In the genomic region with DNA sequence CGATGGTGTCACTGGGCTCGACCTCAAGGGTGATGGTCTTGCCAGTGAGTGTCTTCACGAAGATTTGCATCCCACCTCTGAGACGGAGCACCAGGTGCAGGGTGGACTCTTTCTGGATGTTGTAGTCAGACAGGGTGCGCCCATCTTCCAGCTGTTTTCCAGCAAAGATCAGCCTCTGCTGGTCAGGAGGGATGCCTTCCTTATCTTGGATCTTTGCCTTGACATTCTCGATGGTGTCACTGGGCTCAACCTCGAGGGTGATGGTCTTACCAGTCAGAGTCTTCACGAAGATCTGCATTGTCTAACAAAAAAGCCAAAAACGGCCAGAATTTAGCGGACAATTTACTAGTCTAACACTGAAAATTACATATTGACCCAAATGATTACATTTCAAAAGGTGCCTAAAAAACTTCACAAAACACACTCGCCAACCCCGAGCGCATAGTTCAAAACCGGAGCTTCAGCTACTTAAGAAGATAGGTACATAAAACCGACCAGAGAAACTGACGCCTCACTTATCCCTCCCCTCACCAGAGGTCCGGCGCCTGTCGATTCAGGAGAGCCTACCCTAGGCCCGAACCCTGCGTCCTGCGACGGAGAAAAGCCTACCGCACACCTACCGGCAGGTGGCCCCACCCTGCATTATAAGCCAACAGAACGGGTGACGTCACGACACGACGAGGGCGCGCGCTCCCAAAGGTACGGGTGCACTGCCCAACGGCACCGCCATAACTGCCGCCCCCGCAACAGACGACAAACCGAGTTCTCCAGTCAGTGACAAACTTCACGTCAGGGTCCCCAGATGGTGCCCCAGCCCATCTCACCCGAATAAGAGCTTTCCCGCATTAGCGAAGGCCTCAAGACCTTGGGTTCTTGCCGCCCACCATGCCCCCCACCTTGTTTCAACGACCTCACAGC, we compare ENCODE assay signal across 8 cellular contexts. TPM values are rescaled to one million over a fixed set of nuclear protein-coding genes. Genes with fewer than 3 reads are reported as not detected.
DNase-seq lines count a peak whose midpoint lies in the region; ATAC-seq and TF ChIP-seq lines count a peak whose summit lies in the region.

No MANE protein-coding gene starts in this region.

- ATAC-seq in GM21737 (IDR thresholded peaks at IDR 0.05; ENCODE audit: unreplicated experiment) (peak; percentile 14), left ventricle myocardium superior (peak; percentile 26), sciatic nerve (peak; percentile 27)

- DNase-seq in AG09319 (ENCODE audit: extremely low read depth, low read depth) (no peak), left ventricle myocardium superior (peak; percentile 88), sciatic nerve (ENCODE audit: low spot score) (peak; percentile 92), NCI-H146 (lab: John Stamatoyannopoulos, UW) (no peak), NCI-H2196 treated with DMSO at 0.1 percent for 48 hours (lab: John Stamatoyannopoulos, UW; ENCODE audit: unreplicated experiment) (no peak)
- peak; percentile 92 for DNase-seq in activated naive CD8-positive, alpha-beta T cell treated with anti-CD3 and anti-CD28 coated beads for 36 hours

- peaks cover 1% of the 10 kb centered on the region for H3K9me3 Mint-ChIP-seq in activated naive CD8-positive, alpha-beta T cell treated with anti-CD3 and anti-CD28 coated beads for 36 hours

- peaks cover 65% of the 10 kb centered on the region for H3K4me1 Mint-ChIP-seq in activated naive CD8-positive, alpha-beta T cell treated with anti-CD3 and anti-CD28 coated beads for 36 hours

- H3K36me3 Mint-ChIP-seq in activated naive CD8-positive, alpha-beta T cell treated with anti-CD3 and anti-CD28 coated beads for 36 hours: peaks cover 39% of the 10 kb centered on the region

- peak overlapping the region; percentile 100 for H3K4me3 Mint-ChIP-seq in activated naive CD8-positive, alpha-beta T cell treated with anti-CD3 and anti-CD28 coated beads for 36 hours

- peaks cover 10% of the 10 kb centered on the region for H3K27me3 Mint-ChIP-seq in activated naive CD8-positive, alpha-beta T cell treated with anti-CD3 and anti-CD28 coated beads for 36 hours

- peak; percentile 40 for TF ChIP-seq CTCF in AG09319 (IDR thresholded peaks at IDR 0.05; ENCODE audit: low read depth, low read length)

- H3K27ac Mint-ChIP-seq in activated naive CD8-positive, alpha-beta T cell treated with anti-CD3 and anti-CD28 coated beads for 36 hours: peak overlapping the region; percentile 100

- intact Hi-C loops in left ventricle myocardium superior (cut with micrococcal nuclease): no loop called here
- intact Hi-C loops in sciatic nerve (cut with DNase I): no loop called here

TF ChIP-seq in PFSK-1, 5 proteins besides CTCF, POLR2A, EP300 and RAD21:
- no peak for TF ChIP-seq TAF1 (IDR thresholded peaks at IDR 0.05; ENCODE audit: borderline replicate concordance, insufficient read depth, low read length)
- TF ChIP-seq, protein P1, sequence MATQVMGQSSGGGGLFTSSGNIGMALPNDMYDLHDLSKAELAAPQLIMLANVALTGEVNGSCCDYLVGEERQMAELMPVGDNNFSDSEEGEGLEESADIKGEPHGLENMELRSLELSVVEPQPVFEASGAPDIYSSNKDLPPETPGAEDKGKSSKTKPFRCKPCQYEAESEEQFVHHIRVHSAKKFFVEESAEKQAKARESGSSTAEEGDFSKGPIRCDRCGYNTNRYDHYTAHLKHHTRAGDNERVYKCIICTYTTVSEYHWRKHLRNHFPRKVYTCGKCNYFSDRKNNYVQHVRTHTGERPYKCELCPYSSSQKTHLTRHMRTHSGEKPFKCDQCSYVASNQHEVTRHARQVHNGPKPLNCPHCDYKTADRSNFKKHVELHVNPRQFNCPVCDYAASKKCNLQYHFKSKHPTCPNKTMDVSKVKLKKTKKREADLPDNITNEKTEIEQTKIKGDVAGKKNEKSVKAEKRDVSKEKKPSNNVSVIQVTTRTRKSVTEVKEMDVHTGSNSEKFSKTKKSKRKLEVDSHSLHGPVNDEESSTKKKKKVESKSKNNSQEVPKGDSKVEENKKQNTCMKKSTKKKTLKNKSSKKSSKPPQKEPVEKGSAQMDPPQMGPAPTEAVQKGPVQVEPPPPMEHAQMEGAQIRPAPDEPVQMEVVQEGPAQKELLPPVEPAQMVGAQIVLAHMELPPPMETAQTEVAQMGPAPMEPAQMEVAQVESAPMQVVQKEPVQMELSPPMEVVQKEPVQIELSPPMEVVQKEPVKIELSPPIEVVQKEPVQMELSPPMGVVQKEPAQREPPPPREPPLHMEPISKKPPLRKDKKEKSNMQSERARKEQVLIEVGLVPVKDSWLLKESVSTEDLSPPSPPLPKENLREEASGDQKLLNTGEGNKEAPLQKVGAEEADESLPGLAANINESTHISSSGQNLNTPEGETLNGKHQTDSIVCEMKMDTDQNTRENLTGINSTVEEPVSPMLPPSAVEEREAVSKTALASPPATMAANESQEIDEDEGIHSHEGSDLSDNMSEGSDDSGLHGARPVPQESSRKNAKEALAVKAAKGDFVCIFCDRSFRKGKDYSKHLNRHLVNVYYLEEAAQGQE (IDR thresholded peaks at IDR 0.05; ENCODE audit: insufficient read depth in 1 of 2, low read depth in 2 of 2, low read length in 2 of 2): no peak
- no peak for TF ChIP-seq SIN3A (IDR thresholded peaks at IDR 0.05; ENCODE audit: borderline replicate concordance, insufficient read depth, low read length)
- TF ChIP-seq FOXP2 (optimal IDR thresholded peaks at IDR 0.05; ENCODE audit: borderline replicate concordance, extremely low read depth, extremely low read length, insufficient read depth): peak; percentile 45

RNA-seq across cellular contexts. Expression of a gene that starts 0.7 kb away (rescaled TPM):
- 896 TPM for polyA plus RNA-seq in PFSK-1 (2012; ENCODE audit: insufficient read length, low read depth)
- total RNA-seq in activated naive CD8-positive, alpha-beta T cell treated with anti-CD3 and anti-CD28 coated beads for 36 hours: 100 to 1,000 TPM; 927 to 944 TPM
- total RNA-seq in left ventricle myocardium superior: 1,197 TPM
- total RNA-seq in sciatic nerve: 979 TPM

RNA-seq across cellular contexts. Expression of a gene that starts 50.1 kb away (rescaled TPM):
- polyA plus RNA-seq in PFSK-1 (2012; ENCODE audit: insufficient read length, low read depth): 237 TPM
- total RNA-seq in activated naive CD8-positive, alpha-beta T cell treated with anti-CD3 and anti-CD28 coated beads for 36 hours: 10 to 100 TPM; 40.3 to 43.8 TPM
- total RNA-seq in left ventricle myocardium superior (12.0 TPM), sciatic nerve (69.2 TPM)

Comparison
In these comparisons a context has a peak if more than half of its experiments do, and no peak if none do; other contexts are left out.
1. DNase-seq: peak in activated naive CD8-positive, alpha-beta T cell treated with anti-CD3 and anti-CD28 coated beads for 36 hours (single experiment), left ventricle myocardium superior (single experiment) and sciatic nerve (single experiment); none in AG09319 (single experiment), NCI-H146 (single experiment) and NCI-H2196 treated with DMSO at 0.1 percent for 48 hours (single experiment).
2. Peak in every context shown above with its lines, with median percentiles within 50 percentile points of each other: ATAC-seq.